8 cellular contexts compared by ENCODE assay signal in genomic region chr20:59042796-59043621, GRCh38. TPM values are rescaled to one million over a fixed set of nuclear protein-coding genes. Genes with fewer than 3 reads are reported as not detected.
DNase-seq lines count a peak whose midpoint lies in the region; ATAC-seq, FAIRE-seq and TF ChIP-seq lines count a peak whose summit lies in the region.

No MANE protein-coding gene starts in this region.

- H3K36me3 ChIP-seq in adipocyte (ENCODE audit: control insufficient read depth, insufficient read depth, low read length, severe bottlenecking) (peaks cover 2% of the 10 kb centered on the region), heart right ventricle (peaks cover 0 to 25% (median 2%) of the 10 kb centered on the region in 9 donors), upper lobe of left lung (peaks cover 0 to 3% (median 2%) of the 10 kb centered on the region in 4 donors)

- TF ChIP-seq EP300 in upper lobe of left lung (IDR thresholded peaks at IDR 0.05): peak in 1 of 4 donors; percentile 14

- TF ChIP-seq POLR2A in GM12891 (IDR thresholded peaks at IDR 0.05; ENCODE audit: low read depth, low read length): no peak
- TF ChIP-seq POLR2A in upper lobe of left lung (IDR thresholded peaks at IDR 0.05): peak in 1 of 4 donors; percentile 56

- H3K27me3 ChIP-seq in adipocyte (replicated peaks; ENCODE audit: control insufficient read depth, insufficient read depth, low read length) (no peaks in the 10 kb centered on the region), heart right ventricle (no peaks in the 10 kb centered on the region), upper lobe of left lung (no peaks in the 10 kb centered on the region)

- intact Hi-C loops in heart right ventricle (cut with DNase I) (loop anchor here in 3 of 10 donors (2.0 to 10.0 kb wide), 3 partner anchors 20 to 168 kb away; no protein-coding TSS in a partner anchor), posterior vena cava (cut with DNase I) (no loop called here)

- peak overlapping the region; percentile 85 for H3K9ac ChIP-seq in adipocyte (ENCODE audit: low read length)

- whole genome bisulfite sequencing in heart right ventricle, 2 donors: 15 to 19% methylated on average over 54 to 66 of the region's 66 CpGs
- WGBS in upper lobe of left lung, 2 donors: 47 to 75% methylated on average over 8 to 24 of the region's 66 CpGs

- DNase-seq in GM12891 (ENCODE audit: insufficient read length, low spot score) (peak; percentile 97), NCI-H128 (lab: John Stamatoyannopoulos, UW; ENCODE audit: unreplicated experiment) (peak; percentile 81), SW 1271 (lab: John Stamatoyannopoulos, UW) (peak; percentile 72 to 91), adipocyte (ENCODE audit: low read depth) (peak; percentile 97), heart right ventricle (peak; percentile 91 to 96), posterior vena cava (ENCODE audit: low spot score) (peak; percentile 99), upper lobe of left lung (peak; percentile 95 to 99)

- peak overlapping the region; percentile 89 for H3K4me3 ChIP-seq in adipocyte (ENCODE audit: low read length)
- H3K4me3 ChIP-seq in heart right ventricle: peak overlapping the region; percentile 64 to 93 (median 86)
- H3K4me3 ChIP-seq in upper lobe of left lung: peak overlapping the region; percentile 77 to 98 (median 94)

- peak in 1 of 9 donors; percentile 35 for TF ChIP-seq CTCF in heart right ventricle (IDR thresholded peaks at IDR 0.05)
- TF ChIP-seq CTCF in upper lobe of left lung (IDR thresholded peaks at IDR 0.05): peak in 4 of 6 experiments; percentile 11 to 48 (median 39)

- H3K9me3 ChIP-seq in adipocyte (ENCODE audit: control insufficient read depth, low read length) (no peaks in the 10 kb centered on the region), heart right ventricle (no peaks in the 10 kb centered on the region), upper lobe of left lung (no peaks in the 10 kb centered on the region)

- H3K27ac ChIP-seq in heart right ventricle: peak overlapping the region; percentile 21 to 93 (median 89)
- peak overlapping the region; percentile 91 to 93 (median 93) for H3K27ac ChIP-seq in upper lobe of left lung

- peaks cover 53% of the 10 kb centered on the region for H3K4me1 ChIP-seq in adipocyte (ENCODE audit: control insufficient read depth, insufficient read depth, low read length)
- H3K4me1 ChIP-seq in heart right ventricle: peaks cover 4 to 42% (median 37%) of the 10 kb centered on the region in 9 donors
- H3K4me1 ChIP-seq in upper lobe of left lung: peaks cover 26 to 41% (median 40%) of the 10 kb centered on the region in 4 donors

- ATAC-seq in HG02759 (IDR thresholded peaks at IDR 0.05; ENCODE audit: unreplicated experiment): peak; percentile 97
- peak; percentile 98 to 99 (median 99) for ATAC-seq in heart right ventricle
- peak; percentile 97 to 99 for ATAC-seq in upper lobe of left lung (ENCODE audit: low FRiP score in 2 of 2)

- peak; percentile 94 for FAIRE-seq in GM12891 (lab: Jason Lieb, UNC)

TF ChIP-seq in GM12891, 5 proteins besides CTCF, POLR2A, EP300 and RAD21:
- TF ChIP-seq POLR2AphosphoS5 (IDR thresholded peaks at IDR 0.05; ENCODE audit: low read depth, low read length) (peak; percentile 14; the same call in 1 of the 2 replicates), SPI1 (IDR thresholded peaks at IDR 0.05; ENCODE audit: low read depth, low read length) (no peak)

RNA-seq across cellular contexts. Expression of gene PRELID3B, which starts 0.4 kb away (rescaled TPM):
- polyA plus RNA-seq in GM12891 (2012; ENCODE audit: low read depth, missing spikeins): 63.8 TPM
- total RNA-seq in heart right ventricle: 10 to 100 TPM; 41.4 to 55.9 (median 47.5) TPM
- 10 to 100 TPM; 11.5 to 26.1 TPM for polyA plus RNA-seq in heart right ventricle
- total RNA-seq in posterior vena cava: 10 to 100 TPM; 24.1 to 34.1 TPM
- total RNA-seq in upper lobe of left lung: 10 to 100 TPM in 5 of 6 donors, 1 to 10 TPM in 1; 5.2 to 77.1 (median 46.0) TPM

RNA-seq across cellular contexts. Expression of gene ATP5F1E, which starts 10.9 kb away (rescaled TPM):
- polyA plus RNA-seq in GM12891 (2012; ENCODE audit: low read depth, missing spikeins): 146 TPM
- total RNA-seq in heart right ventricle: 100 to 1,000 TPM; 105 to 155 (median 121) TPM
- polyA plus RNA-seq in heart right ventricle: 10 to 100 TPM; 84.7 to 96.7 TPM
- 10 to 100 TPM; 58.3 to 74.7 TPM for total RNA-seq in posterior vena cava
- 10 to 100 TPM; 18.9 to 75.0 (median 32.3) TPM for total RNA-seq in upper lobe of left lung

RNA-seq across cellular contexts. Expression of gene TUBB1, which starts 23.8 kb away (rescaled TPM):
- polyA plus RNA-seq in GM12891 (2012; ENCODE audit: low read depth, missing spikeins): 0.27 TPM
- total RNA-seq in heart right ventricle (under 1 TPM in 8 of 10 donors, not detected in 2; 0.17 to 0.38 (median 0.21) TPM), posterior vena cava (under 1 TPM; 0.43 to 0.74 TPM), upper lobe of left lung (1 to 10 TPM; 1.5 to 9.3 (median 2.6) TPM)
- polyA plus RNA-seq in heart right ventricle: under 1 TPM; 0.07 to 0.13 TPM

RNA-seq across cellular contexts. Expression of gene CTSZ, which starts 36.0 kb away (rescaled TPM):
- polyA plus RNA-seq in GM12891 (2012; ENCODE audit: low read depth, missing spikeins): 190 TPM
- total RNA-seq in heart right ventricle (100 to 1,000 TPM in 8 of 10 donors, 10 to 100 TPM in 2; 87.9 to 278 (median 124) TPM), posterior vena cava (100 to 1,000 TPM; 107 to 164 TPM), upper lobe of left lung (100 to 1,000 TPM; 196 to 503 (median 397) TPM)
- 100 to 1,000 TPM in 1 of 2 donors, 10 to 100 TPM in 1; 83.9 to 135 TPM for polyA plus RNA-seq in heart right ventricle

Comparison
In these comparisons a context has a peak if more than half of its experiments do, and no peak if none do; other contexts are left out.
1. Peak in every context shown above with its lines: DNase-seq, ATAC-seq, H3K4me3 ChIP-seq and H3K27ac ChIP-seq.